8 cellular contexts compared by ENCODE assay signal in genomic region chr3:101195951-101196713, GRCh38.
DNase-seq lines count a peak whose midpoint lies in the region; ATAC-seq, FAIRE-seq and TF ChIP-seq lines count a peak whose summit lies in the region.

No MANE protein-coding gene starts in this region.

- H3K27me3 ChIP-seq in keratinocyte (ENCODE audit: control insufficient read depth, extremely low read depth, insufficient read depth, low read length): no peaks in the 10 kb centered on the region

- H3K27ac Mint-ChIP-seq in activated T-helper 1 cell treated with anti-CD3 and anti-CD28 coated beads, Interleukin-12 subunit alpha, Interleukin-12 subunit beta, Interleukin-2, Interleukin-4 antibody, amounts not matched to agents 30 ng/mL and 10 ng/mL and 1 ng/mL, durations not matched to agents 14 hours and 24 hours and 36 hours: no peak overlapping the region

- dilution Hi-C loops in keratinocyte (cut with MboI; ENCODE audit: extremely low pct_ligation_motif_present, low sequenced_read_pairs): no loop called here

- no peaks in the 10 kb centered on the region for H3K36me3 Mint-ChIP-seq in activated T-helper 1 cell treated with anti-CD3 and anti-CD28 coated beads, Interleukin-12 subunit alpha, Interleukin-12 subunit beta, Interleukin-2, Interleukin-4 antibody, amounts not matched to agents 30 ng/mL and 10 ng/mL and 1 ng/mL, durations not matched to agents 14 hours and 24 hours and 36 hours (ENCODE audit: low read depth)

- intact Hi-C loops in activated T-helper 1 cell treated with anti-CD3 and anti-CD28 coated beads, Interleukin-12 subunit alpha, Interleukin-12 subunit beta, Interleukin-2, Interleukin-4 antibody, amounts not matched to agents 30 ng/mL and 10 ng/mL and 1 ng/mL, durations not matched to agents 14 hours and 24 hours and 36 hours (cut with micrococcal nuclease): loop anchor here (1.0 kb wide), 1 partner anchor 126 kb away; no protein-coding TSS in a partner anchor

- H3K4me3 ChIP-seq in astrocyte of the cerebellum (ENCODE audit: low read depth, low read length) (no peak overlapping the region), keratinocyte (ENCODE audit: control insufficient read depth in 2 of 3, extremely low read depth in 1 of 3, insufficient read depth in 2 of 3, low read depth in 1 of 3, low read length in 3 of 3) (no peak overlapping the region)

- ATAC-seq in HG02973 (IDR thresholded peaks at IDR 0.05; ENCODE audit: unreplicated experiment): no peak

- H3K4me1 Mint-ChIP-seq in activated T-helper 1 cell treated with anti-CD3 and anti-CD28 coated beads, Interleukin-12 subunit alpha, Interleukin-12 subunit beta, Interleukin-2, Interleukin-4 antibody, amounts not matched to agents 30 ng/mL and 10 ng/mL and 1 ng/mL, durations not matched to agents 14 hours and 24 hours and 36 hours (ENCODE audit: low read depth): no peaks in the 10 kb centered on the region

- peak overlapping the region; percentile 26 for H3K27ac ChIP-seq in keratinocyte (ENCODE audit: control insufficient read depth, insufficient read depth, low read length)

- H3K36me3 ChIP-seq in keratinocyte (ENCODE audit: control insufficient read depth in 2 of 2, extremely low read depth in 1 of 2, insufficient read depth in 2 of 2, low read length in 2 of 2): no peaks in the 10 kb centered on the region

- H3K27me3 Mint-ChIP-seq in activated T-helper 1 cell treated with anti-CD3 and anti-CD28 coated beads, Interleukin-12 subunit alpha, Interleukin-12 subunit beta, Interleukin-2, Interleukin-4 antibody, amounts not matched to agents 30 ng/mL and 10 ng/mL and 1 ng/mL, durations not matched to agents 14 hours and 24 hours and 36 hours (ENCODE audit: insufficient read depth): peaks cover 4% of the 10 kb centered on the region

- peaks cover 18% of the 10 kb centered on the region for H3K4me1 ChIP-seq in keratinocyte (ENCODE audit: control insufficient read depth, extremely low read depth, insufficient read depth, low read length)

- FAIRE-seq in keratinocyte (lab: Jason Lieb, UNC): peak; percentile 78
- no peak for FAIRE-seq in urothelium cell line (lab: Jason Lieb, UNC)

- H3K9ac ChIP-seq in keratinocyte (ENCODE audit: control insufficient read depth, extremely low read depth, insufficient read depth, low read length): no peak overlapping the region

- H3K79me2 ChIP-seq in keratinocyte (ENCODE audit: control insufficient read depth, insufficient read depth, low read length): no peaks in the 10 kb centered on the region

- no peaks in the 10 kb centered on the region for H4K20me1 ChIP-seq in keratinocyte (ENCODE audit: control insufficient read depth, extremely low read depth, insufficient read depth, low read length)

- DNase-seq in GM04504 (ENCODE audit: low read depth) (peak; percentile 42), NCI-H128 (lab: John Stamatoyannopoulos, UW; ENCODE audit: unreplicated experiment) (peak; percentile 10), astrocyte of the cerebellum (ENCODE audit: low read depth) (peak; percentile 57), keratinocyte (ENCODE audit: low read depth, low spot score) (no peak), urothelium cell line (ENCODE audit: low spot score) (peak; percentile 40)
- no peak for DNase-seq in activated T-helper 1 cell treated with anti-CD3 and anti-CD28 coated beads, Interleukin-12 subunit alpha, Interleukin-12 subunit beta, Interleukin-2, Interleukin-4 antibody, amounts not matched to agents 30 ng/mL and 10 ng/mL and 1 ng/mL, durations not matched to agents 14 hours and 24 hours and 36 hours (ENCODE audit: low spot score)
- DNase-seq in activated naive CD4-positive, alpha-beta T cell treated with anti-CD3 and anti-CD28 coated beads, Interleukin-2, amount 50 U/mL, for 16 hours: no peak

- in situ Hi-C loops in astrocyte of the cerebellum (cut with HindIII; ENCODE audit: low sequenced_read_pairs): no loop called here

- peak overlapping the region; percentile 82 for H2AFZ ChIP-seq in keratinocyte (ENCODE audit: control insufficient read depth, low read length)

- peak; percentile 55 for TF ChIP-seq CTCF in astrocyte of the cerebellum (IDR thresholded peaks at IDR 0.05; ENCODE audit: low read depth, low read length, missing control alignments)
- TF ChIP-seq CTCF in keratinocyte (optimal IDR thresholded peaks at IDR 0.05 in 1 of 3, IDR thresholded peaks at IDR 0.05 in 1 of 3, conservative IDR thresholded peaks at IDR 0.05 in 1 of 3; ENCODE audit: extremely low read depth in 1 of 3, insufficient read depth in 2 of 3, low read length in 3 of 3): peak in 2 of 3 experiments; percentile 50 to 55

- H3K4me3 Mint-ChIP-seq in activated T-helper 1 cell treated with anti-CD3 and anti-CD28 coated beads, Interleukin-12 subunit alpha, Interleukin-12 subunit beta, Interleukin-2, Interleukin-4 antibody, amounts not matched to agents 30 ng/mL and 10 ng/mL and 1 ng/mL, durations not matched to agents 14 hours and 24 hours and 36 hours: no peak overlapping the region

- H3K4me2 ChIP-seq in keratinocyte (ENCODE audit: control insufficient read depth, extremely low read depth, insufficient read depth, low read depth, low read length): peak overlapping the region; percentile 16

- no peaks in the 10 kb centered on the region for H3K9me3 ChIP-seq in keratinocyte (ENCODE audit: control insufficient read depth, low read depth, low read length)

- no peaks in the 10 kb centered on the region for H3K9me3 Mint-ChIP-seq in activated T-helper 1 cell treated with anti-CD3 and anti-CD28 coated beads, Interleukin-12 subunit alpha, Interleukin-12 subunit beta, Interleukin-2, Interleukin-4 antibody, amounts not matched to agents 30 ng/mL and 10 ng/mL and 1 ng/mL, durations not matched to agents 14 hours and 24 hours and 36 hours

- H3K9me1 ChIP-seq in keratinocyte (ENCODE audit: control insufficient read depth, extremely low read depth, insufficient read depth, low read length): no peaks in the 10 kb centered on the region

Comparison
In these comparisons a context has a peak if more than half of its experiments do, and no peak if none do; other contexts are left out.
1. DNase-seq: peak in GM04504 (single experiment), NCI-H128 (single experiment), astrocyte of the cerebellum (single experiment) and urothelium cell line (single experiment); none in keratinocyte (single experiment), activated T-helper 1 cell treated with anti-CD3 and anti-CD28 coated beads, Interleukin-12 subunit alpha, Interleukin-12 subunit beta, Interleukin-2, Interleukin-4 antibody, amounts not matched to agents 30 ng/mL and 10 ng/mL and 1 ng/mL, durations not matched to agents 14 hours and 24 hours and 36 hours (single experiment) and activated naive CD4-positive, alpha-beta T cell treated with anti-CD3 and anti-CD28 coated beads, Interleukin-2, amount 50 U/mL, for 16 hours (single experiment).